8 cellular contexts compared by ENCODE assay signal in genomic region chr17:2416010-2416734, GRCh38. TPM values are rescaled to one million over a fixed set of nuclear protein-coding genes. Genes with fewer than 3 reads are reported as not detected.
DNase-seq lines count a peak whose midpoint lies in the region; ATAC-seq and TF ChIP-seq lines count a peak whose summit lies in the region.

No MANE protein-coding gene starts in this region.

- DNase-seq in GM10266 (ENCODE audit: extremely low spot score), result peak; percentile 83
- DNase-seq in NCI-H1105 (lab: John Stamatoyannopoulos, UW), result peak; percentile 23
- peak; percentile 63 for DNase-seq in T-helper 22 cell (ENCODE audit: low read depth)
- peak in 57 of 58 donors; percentile 23 to 97 (median 81) for DNase-seq in anterior cingulate cortex (lab: John Stamatoyannopoulos, UW)
- DNase-seq in left ventricle myocardium superior, result peak; percentile 92
- DNase-seq in retinal pigment epithelial cell (ENCODE audit: low read depth), result no peak

- ATAC-seq in left ventricle myocardium superior (peak; percentile 74), GM18517 (IDR thresholded peaks at IDR 0.05; ENCODE audit: unreplicated experiment) (no peak), HG02938 (IDR thresholded peaks at IDR 0.05; ENCODE audit: unreplicated experiment) (no peak)

- H3K4me3 ChIP-seq in retinal pigment epithelial cell (ENCODE audit: low read length), result no peak overlapping the region

- TF ChIP-seq CTCF in GM10266 (IDR thresholded peaks at IDR 0.05; ENCODE audit: control insufficient read depth, insufficient read depth, low read depth, missing control alignments), result peak; percentile 99
- peak; percentile 93 for TF ChIP-seq CTCF in retinal pigment epithelial cell (conservative IDR thresholded peaks at IDR 0.05; ENCODE audit: low read depth, low read length)

- intact Hi-C loops in left ventricle myocardium superior (cut with micrococcal nuclease), result loop anchor here (2.0 kb wide), 1 partner anchor 33 kb away; no protein-coding TSS in a partner anchor

RNA-seq across cellular contexts. Expression of gene MNT, which starts 15.3 kb away (rescaled TPM):
- 10.4 TPM for total RNA-seq in left ventricle myocardium superior
